17 cellular contexts compared by ENCODE assay signal in the genomic region with DNA sequence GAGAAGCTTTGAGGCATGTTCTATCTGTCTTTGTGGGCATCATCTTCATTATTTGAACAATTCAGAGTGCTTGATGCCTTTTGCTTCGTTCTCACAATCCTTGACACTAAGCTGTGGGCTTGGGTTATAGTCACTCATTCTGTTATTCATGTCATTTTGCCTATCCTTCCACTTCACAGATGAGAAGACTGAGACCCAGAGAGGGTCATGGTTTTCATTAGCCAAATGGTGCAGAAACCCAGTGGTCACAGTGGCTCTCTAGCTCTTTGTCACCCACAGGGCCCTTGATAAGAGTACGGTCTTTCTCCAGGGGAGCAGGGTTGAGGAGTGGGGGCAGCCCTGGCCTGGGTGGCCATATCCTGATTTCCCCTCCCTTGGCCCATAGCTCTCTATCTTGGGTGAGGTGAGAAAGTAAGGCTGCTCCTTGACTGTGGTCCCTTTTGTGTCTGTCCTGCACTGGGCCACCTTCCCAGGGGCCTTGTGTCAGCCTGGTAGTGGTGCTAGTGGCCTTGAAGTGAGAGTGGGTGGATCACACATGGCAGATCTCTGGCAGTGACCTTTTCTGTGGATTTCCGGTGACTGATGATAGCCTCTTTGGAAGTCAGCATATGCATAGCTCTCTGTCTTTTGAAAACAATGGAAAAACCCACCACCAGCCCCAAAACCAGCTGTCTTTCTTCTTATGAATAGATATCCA.
DNase-seq lines count a peak whose midpoint lies in the region; ATAC-seq and TF ChIP-seq lines count a peak whose summit lies in the region.
"Had no signal": no experiment of that assay in that cellular context is flagged by ENCODE, and none has a peak within 500 bp of the region (broad histone marks: within the 10 kb centered on the region; RNA-seq: fewer than 3 reads in every experiment).

No MANE protein-coding gene starts in this region.

- no peak for TF ChIP-seq POLR2A in heart left ventricle (IDR thresholded peaks at IDR 0.05)

- TF ChIP-seq CTCF in heart left ventricle (IDR thresholded peaks at IDR 0.05) (no peak), chondrocyte (IDR thresholded peaks at IDR 0.05) (no peak), type B pancreatic cell (conservative IDR thresholded peaks at IDR 0.05) (no peak)

- H3K27ac Mint-ChIP-seq in chondrocyte (ENCODE audit: unreplicated experiment) (peak overlapping the region; percentile 41), type B pancreatic cell (peak overlapping the region; percentile 95)
- H3K27ac Mint-ChIP-seq: CD4-positive, alpha-beta T cell; stimulated activated effector memory CD8-positive, alpha-beta T cell treated with anti-CD3 and anti-CD28 coated beads, Interleukin-12 subunit alpha, Interleukin-12 subunit beta, amount 100 ng/mL, for 72 hours had no signal

- no peak overlapping the region for H3K4me3 ChIP-seq in heart left ventricle
- no peak overlapping the region for H3K4me3 ChIP-seq in mesendoderm (ENCODE audit: low read length)
- H3K4me3 ChIP-seq: vagina had no signal

- H3K9me3 ChIP-seq in heart left ventricle = no peaks in the 10 kb centered on the region
- H3K9me3 ChIP-seq: vagina had no signal

- H3K9me3 Mint-ChIP-seq in chondrocyte (ENCODE audit: low read depth) (no peaks in the 10 kb centered on the region), type B pancreatic cell (no peaks in the 10 kb centered on the region)
- H3K9me3 Mint-ChIP-seq: CD4-positive, alpha-beta T cell; stimulated activated effector memory CD8-positive, alpha-beta T cell treated with anti-CD3 and anti-CD28 coated beads, Interleukin-12 subunit alpha, Interleukin-12 subunit beta, amount 100 ng/mL, for 72 hours had no signal

- 59 to 92% (median 86%) methylated on average over 2 to 3 of the region's 3 CpGs for WGBS in heart left ventricle, 4 donors
- no CpG with 5 or more reads among the region's 3 CpGs for WGBS in mesendoderm (ENCODE audit: extremely low coverage, insufficient coverage, low lambda C conversion rate)

- H2BK15ac ChIP-seq in mesendoderm (replicated peaks; ENCODE audit: low read depth) = no peak overlapping the region

- no peaks in the 10 kb centered on the region for H3K36me3 ChIP-seq in heart left ventricle
- no peaks in the 10 kb centered on the region for H3K36me3 ChIP-seq in mesendoderm (ENCODE audit: control insufficient read depth, insufficient read depth, low read length)
- H3K36me3 ChIP-seq: vagina had no signal

- H3K4me3 Mint-ChIP-seq in chondrocyte (ENCODE audit: unreplicated experiment) (no peak overlapping the region), type B pancreatic cell (no peak overlapping the region)
- H3K4me3 Mint-ChIP-seq: stimulated activated effector memory CD8-positive, alpha-beta T cell treated with anti-CD3 and anti-CD28 coated beads, Interleukin-12 subunit alpha, Interleukin-12 subunit beta, amount 100 ng/mL, for 72 hours had no signal

- intact Hi-C loops in heart left ventricle (cut with DNase I) = loop anchor here in 8 of 10 donors (2.0 to 10.0 kb wide), 18 partner anchors 41 to 299 kb away; partner anchors contain the start of gene IGF1R (in 1 of the 8)
- intact Hi-C loops in cardiac septum (cut with DNase I) = loop anchor here (2.0 to 5.0 kb wide), 2 partner anchors 130 to 279 kb away; partner anchors contain the start of gene IGF1R

- H2AK5ac ChIP-seq in mesendoderm (ENCODE audit: low read length) = no peak overlapping the region

- H3K4me1 Mint-ChIP-seq in chondrocyte (ENCODE audit: low read depth) = peaks cover 47% of the 10 kb centered on the region
- H3K4me1 Mint-ChIP-seq in type B pancreatic cell (ENCODE audit: unreplicated experiment) = peaks cover 43% of the 10 kb centered on the region

- no peak overlapping the region for H3K4me2 ChIP-seq in mesendoderm (ENCODE audit: low read length)

- no peak overlapping the region for H4K5ac ChIP-seq in mesendoderm (ENCODE audit: low read length)

- no peaks in the 10 kb centered on the region for H3K27me3 Mint-ChIP-seq in chondrocyte (ENCODE audit: low read depth)
- no peaks in the 10 kb centered on the region for H3K27me3 Mint-ChIP-seq in type B pancreatic cell
- H3K27me3 Mint-ChIP-seq: CD4-positive, alpha-beta T cell had no signal

- no peak overlapping the region for H4K8ac ChIP-seq in mesendoderm (ENCODE audit: low read depth, low read length)

- H2BK120ac ChIP-seq in mesendoderm (ENCODE audit: low read depth, low read length) = no peak overlapping the region

- H2BK5ac ChIP-seq in mesendoderm (ENCODE audit: low read length) = no peak overlapping the region

- no peaks in the 10 kb centered on the region for H3K27me3 ChIP-seq in heart left ventricle
- no peaks in the 10 kb centered on the region for H3K27me3 ChIP-seq in mesendoderm (ENCODE audit: insufficient read depth, low read length, poor library complexity)
- H3K27me3 ChIP-seq: vagina had no signal

- no peaks in the 10 kb centered on the region for H3K36me3 Mint-ChIP-seq in chondrocyte (ENCODE audit: low read depth)
- no peaks in the 10 kb centered on the region for H3K36me3 Mint-ChIP-seq in type B pancreatic cell
- H3K36me3 Mint-ChIP-seq: stimulated activated effector memory CD8-positive, alpha-beta T cell treated with anti-CD3 and anti-CD28 coated beads, Interleukin-12 subunit alpha, Interleukin-12 subunit beta, amount 100 ng/mL, for 72 hours had no signal

- peaks cover 59% of the 10 kb centered on the region for H3K79me2 ChIP-seq in mesendoderm (ENCODE audit: control insufficient read depth, insufficient read depth, low read length)

- peaks cover 18% of the 10 kb centered on the region for H3K79me1 ChIP-seq in mesendoderm (ENCODE audit: low read length)

- ATAC-seq in heart left ventricle = peak; percentile 15 to 55 (median 34)
- ATAC-seq: stimulated activated effector memory CD8-positive, alpha-beta T cell treated with anti-CD3 and anti-CD28 coated beads, Interleukin-12 subunit alpha, Interleukin-12 subunit beta, amount 100 ng/mL, for 72 hours had no signal

- no peak overlapping the region for H3K9ac ChIP-seq in mesendoderm (ENCODE audit: low read length)
- H3K9ac ChIP-seq: parathyroid adenoma had no signal

- H3K4me1 ChIP-seq in heart left ventricle = peaks cover 0 to 61% (median 33%) of the 10 kb centered on the region in 12 donors
- peaks cover 18% of the 10 kb centered on the region for H3K4me1 ChIP-seq in mesendoderm (ENCODE audit: control insufficient read depth, low read depth, low read length)
- H3K4me1 ChIP-seq: parathyroid adenoma had no signal

- DNase-seq in heart left ventricle (no peak), cardiac septum (ENCODE audit: low spot score) (no peak), chondrocyte (ENCODE audit: low spot score) (no peak), mesendoderm (peak; percentile 37), type B pancreatic cell (ENCODE audit: extremely low spot score, unreplicated experiment) (no peak), NCI-H510A (lab: John Stamatoyannopoulos, UW) (no peak), globus pallidus (ENCODE audit: low spot score) (no peak)
- DNase-seq in stimulated activated naive CD4-positive, alpha-beta T cell treated with Interleukin-2 at 50 U/mL for 16 hours (lab: John Stamatoyannopoulos, UW) = no peak
- DNase-seq: ACHN; activated CD4-positive, CD25-positive, alpha-beta regulatory T cell; CD4-positive, alpha-beta T cell; kidney glomerular epithelial cell; NCI-H2081; PC-3 had no signal

- no peak overlapping the region for H3K23ac ChIP-seq in mesendoderm (ENCODE audit: low read length)

- no peak overlapping the region for H3K4ac ChIP-seq in mesendoderm (ENCODE audit: low read depth, low read length)

- H3K27ac ChIP-seq in heart left ventricle = peak overlapping the region in 8 of 12 donors; percentile 13 to 67 (median 35)
- peak overlapping the region; percentile 12 for H3K27ac ChIP-seq in mesendoderm (ENCODE audit: low read depth, low read length)
- H3K27ac ChIP-seq: parathyroid adenoma had no signal

- no peak overlapping the region for H3K56ac ChIP-seq in mesendoderm (ENCODE audit: low read length)

- no peak overlapping the region for H3K18ac ChIP-seq in mesendoderm (ENCODE audit: low read length)
